ENCODE assay signal across 24 cellular contexts in genomic region chr15:99310745-99311144, GRCh38.
"Had no signal": no experiment of that assay in that cellular context is flagged by ENCODE, and none has a peak within 500 bp of the region (broad histone marks: within the 10 kb centered on the region; RNA-seq: fewer than 3 reads in every experiment).

No MANE protein-coding gene starts in this region.

- DNase-seq: activated B cell treated with CpG ODN at 0.5 μM for 24 hours; activated CD4-positive, alpha-beta T cell treated with anti-CD3 and anti-CD28 coated beads for 1 hour; activated CD4-positive, alpha-beta T cell treated with anti-CD3 and anti-CD28 coated beads, Interleukin-2, amount 10 ng/mL, durations not matched to agents 24 days and 14 days; activated CD4-positive, alpha-beta T cell treated with anti-CD3 and anti-CD28 coated beads, Interleukin-2, amount 50 U/mL, for 48 hours; activated CD8-positive, alpha-beta memory T cell treated with anti-CD3 and anti-CD28 coated beads, Interleukin-2, amount 10 ng/mL, durations not matched to agents 7 days and 5 days; activated effector memory CD4-positive, alpha-beta T cell treated with Interleukin-2 at 50 U/mL for 16 hours; activated naive CD4-positive, alpha-beta T cell treated with Interleukin-2 at 50 U/mL for 16 hours; activated naive CD8-positive, alpha-beta T cell treated with anti-CD3 and anti-CD28 coated beads, Interleukin-2, amount 50 U/mL, for 24 hours; activated T-cell treated with anti-CD3 and anti-CD28 coated beads, Interleukin-2, amount 50 U/mL, for 24 hours; amygdala; MM.1S; NCI-H1105; NCI-H1436; NCI-H1694 treated with DMSO at 0.1 percent for 48 hours; NCI-H2029 treated with DMSO at 0.1 percent for 48 hours; NCI-H524; RPMI8226 had no signal

- H3K4me3 Mint-ChIP-seq: activated B cell treated with CpG ODN at 0.5 μM for 24 hours; activated CD4-positive, alpha-beta T cell treated with anti-CD3 and anti-CD28 coated beads, Interleukin-2, amount 10 ng/mL, durations not matched to agents 24 days and 14 days; activated CD8-positive, alpha-beta memory T cell treated with anti-CD3 and anti-CD28 coated beads, Interleukin-2, amount 10 ng/mL, durations not matched to agents 7 days and 5 days; activated naive CD8-positive, alpha-beta T cell treated with anti-CD3 and anti-CD28 coated beads, Interleukin-2, amount 50 U/mL, for 24 hours; activated T-cell treated with anti-CD3 and anti-CD28 coated beads, Interleukin-2, amount 50 U/mL, for 24 hours; activated T-helper 1 cell treated with anti-CD3 and anti-CD28 coated beads, Interleukin-12 subunit alpha, Interleukin-12 subunit beta, Interleukin-2, Interleukin-4 antibody, amounts not matched to agents 30 ng/mL and 10 ng/mL and 1 ng/mL, durations not matched to agents 14 hours and 24 hours and 36 hours; brain; central memory CD8-positive, alpha-beta T cell; T-cell had no signal

- H3K27ac ChIP-seq: SK-N-MC had no signal

- H3K27ac Mint-ChIP-seq: activated B cell treated with CpG ODN at 0.5 μM for 24 hours; activated CD4-positive, alpha-beta T cell treated with anti-CD3 and anti-CD28 coated beads, Interleukin-2, amount 10 ng/mL, durations not matched to agents 24 days and 14 days; activated CD8-positive, alpha-beta memory T cell treated with anti-CD3 and anti-CD28 coated beads, Interleukin-2, amount 10 ng/mL, durations not matched to agents 7 days and 5 days; activated naive CD4-positive, alpha-beta T cell treated with anti-CD3 and anti-CD28 coated beads, Interleukin-2, amount 50 U/mL, for 72 hours; activated naive CD8-positive, alpha-beta T cell treated with anti-CD3 and anti-CD28 coated beads, Interleukin-2, amount 50 U/mL, for 24 hours; activated T-cell treated with anti-CD3 and anti-CD28 coated beads, Interleukin-2, amount 50 U/mL, for 24 hours; activated T-helper 1 cell treated with anti-CD3 and anti-CD28 coated beads, Interleukin-12 subunit alpha, Interleukin-12 subunit beta, Interleukin-2, Interleukin-4 antibody, amounts not matched to agents 30 ng/mL and 10 ng/mL and 1 ng/mL, durations not matched to agents 14 hours and 24 hours and 36 hours; brain; T-cell had no signal

- H3K4me3 ChIP-seq: SK-N-MC had no signal

- H3K27me3 Mint-ChIP-seq: activated B cell treated with CpG ODN at 0.5 μM for 24 hours; activated CD4-positive, alpha-beta T cell treated with anti-CD3 and anti-CD28 coated beads, Interleukin-2, amount 10 ng/mL, durations not matched to agents 24 days and 14 days; activated CD8-positive, alpha-beta memory T cell treated with anti-CD3 and anti-CD28 coated beads, Interleukin-2, amount 10 ng/mL, durations not matched to agents 7 days and 5 days; activated naive CD8-positive, alpha-beta T cell treated with anti-CD3 and anti-CD28 coated beads, Interleukin-2, amount 50 U/mL, for 24 hours; activated T-cell treated with anti-CD3 and anti-CD28 coated beads, Interleukin-2, amount 50 U/mL, for 24 hours; brain; central memory CD8-positive, alpha-beta T cell; T-cell had no signal

- H3K4me1 Mint-ChIP-seq: activated B cell treated with CpG ODN at 0.5 μM for 24 hours, T-cell had no signal

- ATAC-seq: activated CD8-positive, alpha-beta memory T cell treated with anti-CD3 and anti-CD28 coated beads, Interleukin-2, amount 10 ng/mL, durations not matched to agents 7 days and 5 days; activated naive CD4-positive, alpha-beta T cell treated with anti-CD3 and anti-CD28 coated beads, Interleukin-2, amount 50 U/mL, for 72 hours; activated naive CD8-positive, alpha-beta T cell treated with anti-CD3 and anti-CD28 coated beads, Interleukin-2, amount 50 U/mL, for 24 hours; Right ventricle myocardium inferior; T-cell had no signal
